In genomic region chr21:42846221-42846620, GRCh38 we compare ENCODE assay signal across 24 cellular contexts. TPM values are rescaled to one million over a fixed set of nuclear protein-coding genes. Genes with fewer than 3 reads are reported as not detected.
A peak's percentile ranks its signal among the peaks of the same experiment; 100 is the strongest.
DNase-seq lines count a peak whose midpoint lies in the region; ATAC-seq and TF ChIP-seq lines count a peak whose summit lies in the region.
"Had no signal": no experiment of that assay in that cellular context is flagged by ENCODE, and none has a peak within 500 bp of the region (broad histone marks: within the 10 kb centered on the region; RNA-seq: fewer than 3 reads in every experiment).

No MANE protein-coding gene starts in this region.

- H3K36me3 Mint-ChIP-seq in T-helper 17 cell (ENCODE audit: low read depth), result peaks cover 8% of the 10 kb centered on the region

- ATAC-seq in T-helper 17 cell (no peak), HG03378 (IDR thresholded peaks at IDR 0.05; ENCODE audit: unreplicated experiment) (no peak), HG02610 (IDR thresholded peaks at IDR 0.05; ENCODE audit: unreplicated experiment) (no peak)
- ATAC-seq: psoas muscle had no signal

- no peaks in the 10 kb centered on the region for H3K4me1 ChIP-seq in osteoblast (ENCODE audit: insufficient read depth, low read length)

- peak; percentile 7 for DNase-seq in activated CD8-positive, alpha-beta memory T cell treated with anti-CD3 and anti-CD28 coated beads, Interleukin-2, amount 50 U/mL, for 4 hours
- no peak for DNase-seq in activated CD8-positive, alpha-beta memory T cell treated with anti-CD3 and anti-CD28 coated beads for 24 hours
- DNase-seq in 8988T, result peak; percentile 0
- DNase-seq in T-helper 17 cell, result no peak
- DNase-seq in osteoblast (ENCODE audit: insufficient read length, low spot score, missing footprints), result peak; percentile 22
- no peak for DNase-seq in NCI-H2171 treated with DMSO at 0.1 percent for 48 hours (lab: John Stamatoyannopoulos, UW)
- DNase-seq: activated CD4-positive, alpha-beta T cell treated with anti-CD3 and anti-CD28 coated beads, Interleukin-2, amount 10 ng/mL, durations not matched to agents 24 days and 14 days; activated naive CD4-positive, alpha-beta T cell treated with anti-CD3 and anti-CD28 coated beads for 36 hours; anterior cingulate cortex; caudate nucleus; dermis blood vessel endothelial cell; Kasumi-1; NCI-H187; NCI-H69; stimulated activated CD4-positive, alpha-beta T cell treated with anti-CD3 and anti-CD28 coated beads, Interleukin-4, amount 100 ng/mL, for 24 hours; SW 1271; trophoblast cell had no signal

- H3K4me2 ChIP-seq in osteoblast (ENCODE audit: insufficient read depth, low read length), result no peak overlapping the region
- H3K4me2 ChIP-seq: smooth muscle cell had no signal

- H2AFZ ChIP-seq in osteoblast (ENCODE audit: low read length), result no peak overlapping the region

- TF ChIP-seq CTCF in osteoblast (IDR thresholded peaks at IDR 0.05; ENCODE audit: extremely low read depth, low read depth, low read length), result no peak

- H3K27me3 Mint-ChIP-seq in T-helper 17 cell, result no peaks in the 10 kb centered on the region
- H3K27me3 Mint-ChIP-seq: activated CD4-positive, alpha-beta T cell treated with anti-CD3 and anti-CD28 coated beads, Interleukin-2, amount 10 ng/mL, durations not matched to agents 24 days and 14 days; stimulated activated naive CD8-positive, alpha-beta T cell treated with anti-CD3 and anti-CD28 coated beads, Interleukin-15, Interleukin-2, amounts not matched to agents 100 ng/mL and 50 ng/mL, for 24 hours had no signal

- H3K4me3 Mint-ChIP-seq in T-helper 17 cell, result no peak overlapping the region
- H3K4me3 Mint-ChIP-seq: activated CD4-positive, alpha-beta T cell treated with anti-CD3 and anti-CD28 coated beads, Interleukin-2, amount 10 ng/mL, durations not matched to agents 24 days and 14 days; activated naive CD4-positive, alpha-beta T cell treated with anti-CD3 and anti-CD28 coated beads for 36 hours; CD14-positive monocyte; neural crest cell; stimulated activated naive CD8-positive, alpha-beta T cell treated with anti-CD3 and anti-CD28 coated beads, Interleukin-15, Interleukin-2, amounts not matched to agents 100 ng/mL and 50 ng/mL, for 24 hours had no signal

- H3K9me3 ChIP-seq in T-helper 17 cell (ENCODE audit: control insufficient read depth, low read length, poor library complexity, severe bottlenecking) (no peaks in the 10 kb centered on the region), osteoblast (ENCODE audit: low read depth, low read length) (no peaks in the 10 kb centered on the region)
- H3K9me3 ChIP-seq: psoas muscle had no signal

- peaks cover 47% of the 10 kb centered on the region for H3K36me3 ChIP-seq in osteoblast (ENCODE audit: insufficient read depth, low read length)

- no peak overlapping the region for H3K4me3 ChIP-seq in osteoblast (ENCODE audit: insufficient read depth, low read length)
- H3K4me3 ChIP-seq: psoas muscle, smooth muscle cell had no signal

- peaks cover 37% of the 10 kb centered on the region for H3K79me2 ChIP-seq in osteoblast (ENCODE audit: insufficient read depth, low read length)

- H3K27me3 ChIP-seq in osteoblast (ENCODE audit: insufficient read depth, low read length), result no peaks in the 10 kb centered on the region

- H3K4me1 Mint-ChIP-seq in T-helper 17 cell, result peaks cover 17% of the 10 kb centered on the region
- H3K4me1 Mint-ChIP-seq: CD14-positive monocyte had no signal

- H3K27ac Mint-ChIP-seq in T-helper 17 cell, result peak overlapping the region; percentile 47
- H3K27ac Mint-ChIP-seq: activated CD4-positive, alpha-beta T cell treated with anti-CD3 and anti-CD28 coated beads, Interleukin-2, amount 10 ng/mL, durations not matched to agents 24 days and 14 days; activated naive CD4-positive, alpha-beta T cell treated with anti-CD3 and anti-CD28 coated beads for 36 hours; stimulated activated naive CD8-positive, alpha-beta T cell treated with anti-CD3 and anti-CD28 coated beads, Interleukin-15, Interleukin-2, amounts not matched to agents 100 ng/mL and 50 ng/mL, for 24 hours had no signal

- H4K20me1 ChIP-seq in osteoblast (ENCODE audit: insufficient read depth, low read length), result peaks cover 14% of the 10 kb centered on the region

- H3K27ac ChIP-seq in osteoblast (ENCODE audit: low read depth, low read length), result no peak overlapping the region
- H3K27ac ChIP-seq: psoas muscle had no signal

RNA-seq across cellular contexts. Expression of gene WDR4, which starts 33.1 kb away (rescaled TPM):
- total RNA-seq in T-helper 17 cell, result 10 to 100 TPM; 15.4 to 23.5 TPM
- 8.0 and 10.1 TPM in 2 replicates for total RNA-seq in osteoblast

RNA-seq across cellular contexts. Expression of gene NDUFV3, which starts 46.9 kb away (rescaled TPM):
- total RNA-seq in T-helper 17 cell (10 to 100 TPM; 17.8 to 18.0 TPM), osteoblast (65.1 and 66.2 TPM in 2 replicates)

Comparison
In these comparisons a context has a peak if more than half of its experiments do, and no peak if none do; other contexts are left out.
1. DNase-seq: peak in activated CD8-positive, alpha-beta memory T cell treated with anti-CD3 and anti-CD28 coated beads, Interleukin-2, amount 50 U/mL, for 4 hours (single experiment), 8988T (single experiment) and osteoblast (single experiment); none in activated CD8-positive, alpha-beta memory T cell treated with anti-CD3 and anti-CD28 coated beads for 24 hours (single experiment), T-helper 17 cell (0 of 3) and NCI-H2171 treated with DMSO at 0.1 percent for 48 hours (single experiment).